Comparison of ENCODE assay signal across 8 cellular contexts in the genomic region with DNA sequence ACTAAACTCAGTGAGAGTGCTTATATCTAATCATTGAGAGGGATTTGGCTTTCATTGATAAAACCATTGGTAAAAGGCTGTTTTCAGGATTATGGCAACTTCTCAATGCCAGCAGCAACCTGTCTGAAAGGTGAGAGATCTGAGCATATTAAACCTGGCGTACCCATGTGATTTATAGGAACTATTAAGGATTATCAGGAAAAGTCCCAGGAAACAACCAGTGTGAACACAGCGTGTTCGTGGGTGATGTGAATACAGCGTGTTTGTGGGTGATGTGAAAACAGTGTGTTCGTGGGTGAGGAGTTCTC.
DNase-seq lines count a peak whose midpoint lies in the region; ATAC-seq and TF ChIP-seq lines count a peak whose summit lies in the region.

No MANE protein-coding gene starts in this region.

- H4K5ac ChIP-seq in mesendoderm (ENCODE audit: low read length): no peak overlapping the region

- H3K27ac Mint-ChIP-seq in activated naive CD4-positive, alpha-beta T cell treated with anti-CD3 and anti-CD28 coated beads, Interleukin-2, amount 50 U/mL, for 72 hours: peak overlapping the region; percentile 87 to 97

- DNase-seq in BE2C (no peak), H7 (no peak), mesendoderm (no peak), SW480 (ENCODE audit: low spot score) (no peak), activated gamma-delta T cell (lab: John Stamatoyannopoulos, UW) (no peak), NCI-H1092 (lab: John Stamatoyannopoulos, UW) (no peak)
- DNase-seq in activated naive CD4-positive, alpha-beta T cell treated with anti-CD3 and anti-CD28 coated beads, Interleukin-2, amount 50 U/mL, for 72 hours (ENCODE audit: low spot score in 2 of 2): no peak

- no CpG with 5 or more reads among the region's 5 CpGs for WGBS in mesendoderm (ENCODE audit: extremely low coverage, insufficient coverage, low lambda C conversion rate)

- H3K4me1 ChIP-seq in BE2C (no peaks in the 10 kb centered on the region), mesendoderm (ENCODE audit: control insufficient read depth, low read depth, low read length) (no peaks in the 10 kb centered on the region)

- no peaks in the 10 kb centered on the region for H3K9me3 Mint-ChIP-seq in activated naive CD4-positive, alpha-beta T cell treated with anti-CD3 and anti-CD28 coated beads, Interleukin-2, amount 50 U/mL, for 72 hours

- H3K9ac ChIP-seq in mesendoderm (ENCODE audit: low read length): no peak overlapping the region

- H3K4ac ChIP-seq in mesendoderm (ENCODE audit: low read depth, low read length): no peak overlapping the region

- no peak overlapping the region for H2BK5ac ChIP-seq in mesendoderm (ENCODE audit: low read length)

- H3K79me1 ChIP-seq in mesendoderm (ENCODE audit: low read length): no peaks in the 10 kb centered on the region

- no peak overlapping the region for H4K8ac ChIP-seq in mesendoderm (ENCODE audit: low read depth, low read length)

- H2BK15ac ChIP-seq in mesendoderm (replicated peaks; ENCODE audit: low read depth): no peak overlapping the region

- H3K4me2 ChIP-seq in mesendoderm (ENCODE audit: low read length): peak overlapping the region; percentile 39

- no peaks in the 10 kb centered on the region for H3K9me3 ChIP-seq in BE2C

- TF ChIP-seq CTCF in BE2C (IDR thresholded peaks at IDR 0.05; ENCODE audit: low read depth, low read length): no peak

- no peak overlapping the region for H3K27ac ChIP-seq in mesendoderm (ENCODE audit: low read depth, low read length)

- no peak overlapping the region for H3K56ac ChIP-seq in mesendoderm (ENCODE audit: low read length)

- peak overlapping the region; percentile 82 for H3K4me3 ChIP-seq in BE2C (ENCODE audit: low read depth, low read length)
- peak overlapping the region; percentile 48 for H3K4me3 ChIP-seq in H7 (ENCODE audit: insufficient read depth, low read depth, low read length)
- no peak overlapping the region for H3K4me3 ChIP-seq in mesendoderm (ENCODE audit: low read length)

- H3K23ac ChIP-seq in mesendoderm (ENCODE audit: low read length): no peak overlapping the region

- no peaks in the 10 kb centered on the region for H3K36me3 ChIP-seq in BE2C
- no peaks in the 10 kb centered on the region for H3K36me3 ChIP-seq in H7 (replicated peaks; ENCODE audit: control insufficient read depth, insufficient read depth, low read length)
- no peaks in the 10 kb centered on the region for H3K36me3 ChIP-seq in mesendoderm (ENCODE audit: control insufficient read depth, insufficient read depth, low read length)

- no peak overlapping the region for H3K18ac ChIP-seq in mesendoderm (ENCODE audit: low read length)

- no peaks in the 10 kb centered on the region for H3K79me2 ChIP-seq in mesendoderm (ENCODE audit: control insufficient read depth, insufficient read depth, low read length)

- H3K36me3 Mint-ChIP-seq in activated naive CD4-positive, alpha-beta T cell treated with anti-CD3 and anti-CD28 coated beads, Interleukin-2, amount 50 U/mL, for 72 hours: no peaks in the 10 kb centered on the region

- H3K27me3 ChIP-seq in BE2C (no peaks in the 10 kb centered on the region), H7 (ENCODE audit: control insufficient read depth, insufficient read depth, low read length) (no peaks in the 10 kb centered on the region), mesendoderm (ENCODE audit: insufficient read depth, low read length, poor library complexity) (no peaks in the 10 kb centered on the region)

- H2BK120ac ChIP-seq in mesendoderm (ENCODE audit: low read depth, low read length): no peak overlapping the region

- ATAC-seq in activated naive CD4-positive, alpha-beta T cell treated with anti-CD3 and anti-CD28 coated beads, Interleukin-2, amount 50 U/mL, for 72 hours: peak in 1 of 2 donors; percentile 1
- no peak for ATAC-seq in HG03045 (IDR thresholded peaks at IDR 0.05; ENCODE audit: unreplicated experiment)

- H2AK5ac ChIP-seq in mesendoderm (ENCODE audit: low read length): no peak overlapping the region
